17 cellular contexts compared by ENCODE assay signal in the genomic region with DNA sequence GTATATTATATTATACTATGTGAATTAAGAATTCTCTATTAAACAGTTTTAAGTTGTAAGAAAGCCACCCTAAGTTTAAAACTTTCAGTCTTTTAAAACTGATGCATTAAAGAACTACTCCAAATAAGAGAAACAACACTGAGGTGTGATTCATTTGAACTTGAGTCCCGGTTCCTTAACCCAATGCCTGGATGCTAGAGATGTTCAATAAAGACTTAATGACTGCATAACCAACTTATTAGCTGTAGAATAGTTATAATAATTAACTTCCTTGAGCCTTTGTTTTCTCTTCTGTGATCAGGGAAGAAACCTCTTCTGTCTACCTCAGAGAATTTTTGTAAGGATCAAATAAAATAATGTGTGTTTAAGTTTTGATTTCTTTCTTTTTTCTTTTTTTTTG. TPM values are rescaled to one million over a fixed set of nuclear protein-coding genes. Genes with fewer than 3 reads are reported as not detected.
A peak's percentile ranks its signal among the peaks of the same experiment; 100 is the strongest.
DNase-seq lines count a peak whose midpoint lies in the region; ATAC-seq, FAIRE-seq and TF ChIP-seq lines count a peak whose summit lies in the region.
"Had no signal": no experiment of that assay in that cellular context is flagged by ENCODE, and none has a peak within 500 bp of the region (broad histone marks: within the 10 kb centered on the region; RNA-seq: fewer than 3 reads in every experiment).

No MANE protein-coding gene starts in this region.

- intact Hi-C loops in CD4-positive, alpha-beta memory T cell (cut with micrococcal nuclease) = loop anchor here (5.0 kb wide), 1 partner anchor 102 kb away; no protein-coding TSS in a partner anchor

- peaks cover 0 to 2% (median 0%) of the 10 kb centered on the region in 8 donors for H3K9me3 Mint-ChIP-seq in CD4-positive, alpha-beta memory T cell
- no peaks in the 10 kb centered on the region for H3K9me3 Mint-ChIP-seq in T-cell
- no peaks in the 10 kb centered on the region for H3K9me3 Mint-ChIP-seq in stimulated activated memory B cell treated with anti-CD40 and anti-IgM and Interleukin-4, amounts not matched to agents 10 μg/mL and 1 μg/mL and 100 μg/mL, for 72 hours
- H3K9me3 Mint-ChIP-seq: activated naive CD4-positive, alpha-beta T cell treated with anti-CD3 and anti-CD28 coated beads for 36 hours; H9; stimulated activated naive B cell treated with anti-CD40 and anti-IgM and Interleukin-4, amounts not matched to agents 10 μg/mL and 1 μg/mL and 100 μg/mL, for 72 hours had no signal

- H3K27ac Mint-ChIP-seq in CD4-positive, alpha-beta memory T cell = peak overlapping the region in 6 of 7 donors; percentile 37 to 95 (median 58)
- H3K27ac Mint-ChIP-seq in T-cell = peak overlapping the region; percentile 69 to 98
- H3K27ac Mint-ChIP-seq in stimulated activated memory B cell treated with anti-CD40 and anti-IgM and Interleukin-4, amounts not matched to agents 10 μg/mL and 1 μg/mL and 100 μg/mL, for 72 hours = peak overlapping the region; percentile 93

- no peaks in the 10 kb centered on the region for H3K36me3 ChIP-seq in CD4-positive, alpha-beta memory T cell (ENCODE audit: insufficient read depth, low read length)
- H3K36me3 ChIP-seq: SJSA1 had no signal

- H3K27me3 Mint-ChIP-seq in CD4-positive, alpha-beta memory T cell = no peaks in the 10 kb centered on the region
- H3K27me3 Mint-ChIP-seq in T-cell = no peaks in the 10 kb centered on the region
- H3K27me3 Mint-ChIP-seq in stimulated activated memory B cell treated with anti-CD40 and anti-IgM and Interleukin-4, amounts not matched to agents 10 μg/mL and 1 μg/mL and 100 μg/mL, for 72 hours = no peaks in the 10 kb centered on the region
- H3K27me3 Mint-ChIP-seq: stimulated activated naive B cell treated with anti-CD40 and anti-IgM and Interleukin-4, amounts not matched to agents 10 μg/mL and 1 μg/mL and 100 μg/mL, for 72 hours had no signal

- POLR2A ChIA-PET in CD4-positive, alpha-beta memory T cell (lab: Charles Lee; ENCODE audit: partially characterized antibody) = interaction anchor here (1.3 to 3.8 kb wide), 5 partner anchors 11 to 194 kb away, joined by 6 to 54 read pairs (median 8); partner anchors contain the start of genes DENND4C, RPS6 and RRAGA
- POLR2A ChIA-PET in T-cell (lab: Charles Lee) = interaction anchor here in 1 of 2 donors (0.7 kb wide), 1 partner anchor 937 kb away, joined by 5 read pairs; no protein-coding TSS in a partner anchor

- peaks cover 9 to 20% (median 15%) of the 10 kb centered on the region in 4 donors for H3K4me1 Mint-ChIP-seq in CD4-positive, alpha-beta memory T cell
- H3K4me1 Mint-ChIP-seq in T-cell = peaks cover 14 to 35% (median 29%) of the 10 kb centered on the region in 3 donors
- H3K4me1 Mint-ChIP-seq in stimulated activated memory B cell treated with anti-CD40 and anti-IgM and Interleukin-4, amounts not matched to agents 10 μg/mL and 1 μg/mL and 100 μg/mL, for 72 hours = peaks cover 11% of the 10 kb centered on the region

- TF ChIP-seq POLR2A in H54 (IDR thresholded peaks at IDR 0.05; ENCODE audit: low read depth, low read length) = no peak

- no peak overlapping the region for H3K4me3 ChIP-seq in CD4-positive, alpha-beta memory T cell (ENCODE audit: low read length in 2 of 2)
- H3K4me3 ChIP-seq: SJSA1 had no signal

- H3K9me3 ChIP-seq in CD4-positive, alpha-beta memory T cell (ENCODE audit: control insufficient read depth in 1 of 2, low read length in 2 of 2) = no peaks in the 10 kb centered on the region
- H3K9me3 ChIP-seq: Caco-2, SJSA1 had no signal

- no peaks in the 10 kb centered on the region for H3K27me3 ChIP-seq in CD4-positive, alpha-beta memory T cell (ENCODE audit: insufficient read depth, low read length)
- H3K27me3 ChIP-seq: SJSA1 had no signal

- H3K4me3 Mint-ChIP-seq in CD4-positive, alpha-beta memory T cell = no peak overlapping the region
- no peak overlapping the region for H3K4me3 Mint-ChIP-seq in T-cell
- H3K4me3 Mint-ChIP-seq in stimulated activated memory B cell treated with anti-CD40 and anti-IgM and Interleukin-4, amounts not matched to agents 10 μg/mL and 1 μg/mL and 100 μg/mL, for 72 hours = no peak overlapping the region
- H3K4me3 Mint-ChIP-seq: H9 had no signal

- no peak overlapping the region for H3K27ac ChIP-seq in CD4-positive, alpha-beta memory T cell (ENCODE audit: low read depth, low read length)

- no peaks in the 10 kb centered on the region for H3K36me3 Mint-ChIP-seq in CD4-positive, alpha-beta memory T cell
- H3K36me3 Mint-ChIP-seq in T-cell = no peaks in the 10 kb centered on the region
- no peaks in the 10 kb centered on the region for H3K36me3 Mint-ChIP-seq in stimulated activated memory B cell treated with anti-CD40 and anti-IgM and Interleukin-4, amounts not matched to agents 10 μg/mL and 1 μg/mL and 100 μg/mL, for 72 hours
- H3K36me3 Mint-ChIP-seq: stimulated activated naive B cell treated with anti-CD40 and anti-IgM and Interleukin-4, amounts not matched to agents 10 μg/mL and 1 μg/mL and 100 μg/mL, for 72 hours had no signal

- H3K4me1 ChIP-seq in CD4-positive, alpha-beta memory T cell (ENCODE audit: insufficient read depth, low read length) = peaks cover 22% of the 10 kb centered on the region

- no peak for DNase-seq in CD4-positive, alpha-beta memory T cell
- no peak for DNase-seq in T-cell
- DNase-seq in kidney tubule cell (ENCODE audit: low spot score) = peak; percentile 52
- no peak for DNase-seq in activated T-cell treated with anti-CD3 and anti-CD28 coated beads, Interleukin-2, amount 50 U/mL, for 1 hour
- DNase-seq in NCI-H2081 treated with DMSO at 0.1 percent for 48 hours (lab: John Stamatoyannopoulos, UW) = no peak
- DNase-seq in H54 (ENCODE audit: insufficient read length, low spot score) = no peak
- DNase-seq: activated naive CD4-positive, alpha-beta T cell treated with anti-CD3 and anti-CD28 coated beads for 36 hours; Caco-2; GF-D8; H9; NCI-H2029; NCI-H82; stimulated activated CD4-positive, alpha-beta T cell treated with anti-CD3 and anti-CD28 coated beads, Interleukin-4, amount 100 ng/mL, for 24 hours; stimulated activated naive B cell treated with anti-CD40 and anti-IgM and Interleukin-4, amounts not matched to agents 10 μg/mL and 1 μg/mL and 100 μg/mL, for 72 hours had no signal

- no peak for FAIRE-seq in H54 (lab: Jason Lieb, UNC)

- ATAC-seq in T-cell (replicated peaks in 1 of 4) (no peak), HG03045 (IDR thresholded peaks at IDR 0.05; ENCODE audit: unreplicated experiment) (no peak)
- ATAC-seq in stimulated activated memory B cell treated with anti-CD40 and anti-IgM and Interleukin-4, amounts not matched to agents 10 μg/mL and 1 μg/mL and 100 μg/mL, for 72 hours = no peak

- CTCF ChIA-PET in CD4-positive, alpha-beta memory T cell (lab: Charles Lee; ENCODE audit: partially characterized antibody) = interaction anchor here (0.7 to 2.9 kb wide), 5 partner anchors 11 to 136 kb away, joined by 3 to 24 read pairs (median 12); partner anchors contain the start of gene RRAGA
- CTCF ChIA-PET in T-cell (lab: Charles Lee) = no interaction called here

RNA-seq across cellular contexts. Expression of gene DENND4C, which starts 45.3 kb away (rescaled TPM):
- total RNA-seq in CD4-positive, alpha-beta memory T cell = 10 to 100 TPM; 69.0 to 71.8 TPM
- 10 to 100 TPM; 29.4 to 46.0 TPM for polyA plus RNA-seq in CD4-positive, alpha-beta memory T cell
- total RNA-seq in T-cell = 10 to 100 TPM; 49.6 to 55.7 (median 53.3) TPM

RNA-seq across cellular contexts. Expression of gene PLIN2, which starts 57.9 kb away (rescaled TPM):
- total RNA-seq in CD4-positive, alpha-beta memory T cell = 10 to 100 TPM; 52.6 to 57.7 TPM
- polyA plus RNA-seq in CD4-positive, alpha-beta memory T cell = 100 to 1,000 TPM; 102 to 148 TPM
- total RNA-seq in T-cell = 10 to 100 TPM; 15.6 to 47.3 (median 38.7) TPM
